In genomic region chr14:22391908-22392307, GRCh38 we compare ENCODE assay signal across 8 cellular contexts.
DNase-seq lines count a peak whose midpoint lies in the region; ATAC-seq and TF ChIP-seq lines count a peak whose summit lies in the region.

No MANE protein-coding gene starts in this region.

- DNase-seq in DND-41 (peak; percentile 58), OCI-M1 (lab: John Stamatoyannopoulos, UW) (peak; percentile 86), endothelial cell (ENCODE audit: low spot score) (peak; percentile 59), memory B cell (ENCODE audit: low spot score in 2 of 2) (peak in 1 of 2 donors; percentile 33), aorta (peak in 1 of 2 donors; percentile 74)

- H3K27me3 Mint-ChIP-seq in endothelial cell (ENCODE audit: unreplicated experiment) (peaks cover 4% of the 10 kb centered on the region), memory B cell (peaks cover 7% of the 10 kb centered on the region)

- no peaks in the 10 kb centered on the region for H4K20me1 ChIP-seq in DND-41 (ENCODE audit: insufficient read depth, low read length)

- peaks cover 29% of the 10 kb centered on the region for H3K4me1 Mint-ChIP-seq in endothelial cell (ENCODE audit: unreplicated experiment)
- peaks cover 19% of the 10 kb centered on the region for H3K4me1 Mint-ChIP-seq in memory B cell

- H3K36me3 Mint-ChIP-seq in endothelial cell (ENCODE audit: low read depth, unreplicated experiment), result no peaks in the 10 kb centered on the region
- no peaks in the 10 kb centered on the region for H3K36me3 Mint-ChIP-seq in memory B cell

- ATAC-seq in DND-41 (ENCODE audit: insufficient read depth, low read depth) (peak; percentile 60), HG02798 (IDR thresholded peaks at IDR 0.05; ENCODE audit: poor library complexity, unreplicated experiment) (peak; percentile 33), memory B cell (ENCODE audit: low read depth) (peak; percentile 70), aorta (ENCODE audit: low FRiP score) (peak; percentile 73), HG03196 (IDR thresholded peaks at IDR 0.05; ENCODE audit: unreplicated experiment) (no peak), HG03342 (IDR thresholded peaks at IDR 0.05; ENCODE audit: unreplicated experiment) (no peak)

- H3K4me2 ChIP-seq in DND-41 (ENCODE audit: insufficient read depth, low read length), result no peak overlapping the region

- intact Hi-C loops in aorta (cut with DNase I), result loop anchor here (1.0 to 5.0 kb wide), 4 partner anchors 80 to 510 kb away; no protein-coding TSS in a partner anchor

- H3K4me3 ChIP-seq in DND-41 (ENCODE audit: low read depth in 1 of 2, low read length in 2 of 2), result no peak overlapping the region
- H3K4me3 ChIP-seq in aorta (ENCODE audit: low read length in 2 of 2), result no peak overlapping the region

- H3K27ac Mint-ChIP-seq in endothelial cell (ENCODE audit: unreplicated experiment), result no peak overlapping the region
- peak overlapping the region; percentile 1 for H3K27ac Mint-ChIP-seq in memory B cell

- no peaks in the 10 kb centered on the region for H3K9me3 ChIP-seq in DND-41 (ENCODE audit: insufficient read depth, low read length, severe bottlenecking)
- H3K9me3 ChIP-seq in aorta (ENCODE audit: control insufficient read depth, low read length), result no peaks in the 10 kb centered on the region

- TF ChIP-seq CTCF in DND-41 (IDR thresholded peaks at IDR 0.05; ENCODE audit: borderline replicate concordance, extremely low read depth, low read length, poor library complexity, severe bottlenecking) (peak; percentile 77), endothelial cell (IDR thresholded peaks at IDR 0.05; ENCODE audit: unreplicated experiment) (peak; percentile 47)

- H3K79me2 ChIP-seq in DND-41 (ENCODE audit: insufficient read depth, low read length), result no peaks in the 10 kb centered on the region

- no peaks in the 10 kb centered on the region for H3K9me3 Mint-ChIP-seq in endothelial cell (ENCODE audit: unreplicated experiment)
- H3K9me3 Mint-ChIP-seq in memory B cell, result no peaks in the 10 kb centered on the region

- H3K4me3 Mint-ChIP-seq in endothelial cell (ENCODE audit: unreplicated experiment) (no peak overlapping the region), memory B cell (peak overlapping the region; percentile 21)

- no peak overlapping the region for H3K27ac ChIP-seq in DND-41 (ENCODE audit: low read length)
- no peak overlapping the region for H3K27ac ChIP-seq in aorta (ENCODE audit: low read depth in 1 of 2, low read length in 2 of 2)

- H3K27me3 ChIP-seq in DND-41 (ENCODE audit: insufficient read depth, low read length, poor library complexity), result no peaks in the 10 kb centered on the region
- no peaks in the 10 kb centered on the region for H3K27me3 ChIP-seq in aorta (ENCODE audit: control insufficient read depth in 1 of 2, insufficient read depth in 2 of 2, low read length in 1 of 2)

- H3K9ac ChIP-seq in DND-41 (ENCODE audit: low read depth, low read length), result no peak overlapping the region

- H2AFZ ChIP-seq in DND-41 (ENCODE audit: low read depth, low read length), result no peak overlapping the region

- H3K4me1 ChIP-seq in DND-41 (ENCODE audit: insufficient read depth, low read length), result peaks cover 33% of the 10 kb centered on the region
- H3K4me1 ChIP-seq in aorta (ENCODE audit: control insufficient read depth in 1 of 2, insufficient read depth in 2 of 2, low read length in 2 of 2), result no peaks in the 10 kb centered on the region

- H3K36me3 ChIP-seq in DND-41 (ENCODE audit: insufficient read depth, low read length) (no peaks in the 10 kb centered on the region), aorta (ENCODE audit: control insufficient read depth in 1 of 2, insufficient read depth in 2 of 2, low read length in 1 of 2) (no peaks in the 10 kb centered on the region)

- 26 to 30% methylated on average over 6 of the region's 6 CpGs for WGBS in aorta, 2 donors

Comparison
In these comparisons a context has a peak if more than half of its experiments do, and no peak if none do; other contexts are left out.
1. ATAC-seq: peak in DND-41 (single experiment), HG02798 (single experiment), memory B cell (single experiment) and aorta (single experiment); none in HG03196 (single experiment) and HG03342 (single experiment).